Comparison of ENCODE assay signal across 25 cellular contexts in the genomic region with DNA sequence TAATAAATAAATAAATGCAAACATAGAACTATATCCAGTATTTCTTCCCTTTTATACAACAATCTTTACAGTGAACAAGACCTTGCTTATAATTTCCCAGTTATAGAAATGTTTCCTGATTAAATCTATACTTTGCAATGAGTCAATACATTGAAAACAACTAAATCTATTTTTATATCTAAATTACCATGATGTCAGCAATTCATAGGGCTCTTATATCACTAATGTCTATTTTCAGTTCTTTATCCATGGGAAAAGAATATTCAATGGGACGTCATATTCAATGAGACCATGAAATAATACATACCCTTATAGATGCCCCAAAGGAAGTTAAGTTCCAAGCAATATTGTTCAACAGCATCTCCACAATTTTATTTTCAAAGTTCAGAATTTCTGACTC.
A peak's percentile ranks its signal among the peaks of the same experiment; 100 is the strongest.
DNase-seq lines count a peak whose midpoint lies in the region; ATAC-seq, FAIRE-seq and TF ChIP-seq lines count a peak whose summit lies in the region.
"Had no signal": no experiment of that assay in that cellular context is flagged by ENCODE, and none has a peak within 500 bp of the region (broad histone marks: within the 10 kb centered on the region; RNA-seq: fewer than 3 reads in every experiment).

No MANE protein-coding gene starts in this region.

- no peak for TF ChIP-seq POLR2A in A549 (IDR thresholded peaks at IDR 0.05; ENCODE audit: low read length)
- TF ChIP-seq POLR2A in K562 (conservative IDR thresholded peaks at IDR 0.05): no peak

- H3K79me2 ChIP-seq in K562 (ENCODE audit: control insufficient read depth, insufficient read depth, low read length): no peaks in the 10 kb centered on the region

- no peaks in the 10 kb centered on the region for H3K36me3 ChIP-seq in left ventricle myocardium inferior
- no peaks in the 10 kb centered on the region for H3K36me3 ChIP-seq in K562 (ENCODE audit: control insufficient read depth, insufficient read depth, low read length)
- H3K36me3 ChIP-seq: BE2C, BLaER1 had no signal

- no peak overlapping the region for H2AFZ ChIP-seq in K562 (ENCODE audit: low read depth, low read length)

- 79% methylated on average over 1 of the region's 1 CpG for WGBS in A549 (ENCODE audit: missing lambda C conversion rate)
- WGBS in K562 (ENCODE audit: insufficient coverage, low coverage, missing lambda C conversion rate): 0% methylated on average over 1 of the region's 1 CpG

- CTCF ChIA-PET in A549 (lab: Yijun Ruan, JAX): no interaction called here
- CTCF ChIA-PET in K562 (lab: Yijun Ruan, JAX; ENCODE audit: low intra/inter-chr PET ratio): no interaction called here

- in situ Hi-C loops in K562 (cut with MboI) (no loop called here), KBM-7 (cut with MboI; ENCODE audit: low pct_unique_long_range_greater_than_20kb, low sequenced_read_pairs) (no loop called here)

- TF ChIP-seq CTCF in left ventricle myocardium inferior (IDR thresholded peaks at IDR 0.05; ENCODE audit: borderline replicate concordance) (no peak), A549 (IDR thresholded peaks at IDR 0.05) (no peak), K562 (IDR thresholded peaks at IDR 0.05 in 2 of 3, conservative IDR thresholded peaks at IDR 0.05 in 1 of 3; ENCODE audit: insufficient read depth in 2 of 3, low read depth in 1 of 3, low read length in 3 of 3) (no peak)

- H4K20me1 ChIP-seq in K562 (replicated peaks; ENCODE audit: control insufficient read depth, insufficient read depth, low read length): no peaks in the 10 kb centered on the region
- H4K20me1 ChIP-seq: BLaER1 had no signal

- intact Hi-C loops in left ventricle myocardium inferior (cut with micrococcal nuclease) (no loop called here), Right ventricle myocardium inferior (cut with DNase I) (loop anchor here (10.0 kb wide), 1 partner anchor 56 kb away; no protein-coding TSS in a partner anchor), K562 (cut with micrococcal nuclease) (no loop called here)

- H3K4me2 ChIP-seq in A549: no peak overlapping the region
- H3K4me2 ChIP-seq in K562 (ENCODE audit: insufficient read depth, low read length): no peak overlapping the region
- H3K4me2 ChIP-seq: BLaER1 had no signal

- POLR2A ChIA-PET in A549 (lab: Yijun Ruan, JAX) (no interaction called here), K562 (lab: Yijun Ruan, JAX) (no interaction called here)

- FAIRE-seq in A549 (lab: Jason Lieb, UNC) (no peak), K562 (lab: Jason Lieb, UNC) (no peak)
- FAIRE-seq: GM12878, GM12892, GM18507 had no signal

- H3K9ac ChIP-seq in K562 (ENCODE audit: insufficient read depth in 1 of 2, low read depth in 2 of 2, low read length in 2 of 2): no peak overlapping the region
- H3K9ac ChIP-seq: BLaER1 had no signal

- TF ChIP-seq EP300 in A549 (IDR thresholded peaks at IDR 0.05) (no peak), K562 (IDR thresholded peaks at IDR 0.05; ENCODE audit: low read length) (no peak)

- no peaks in the 10 kb centered on the region for H3K9me1 ChIP-seq in K562 (ENCODE audit: control insufficient read depth, insufficient read depth, low read length)

- H3K27me3 ChIP-seq in left ventricle myocardium inferior (ENCODE audit: low read depth) (no peaks in the 10 kb centered on the region), K562 (ENCODE audit: control insufficient read depth in 2 of 2, insufficient read depth in 2 of 2, low read length in 2 of 2) (no peaks in the 10 kb centered on the region)
- H3K27me3 ChIP-seq: BE2C, BLaER1 had no signal

- DNase-seq in left ventricle myocardium inferior: no peak
- DNase-seq in Right ventricle myocardium inferior (ENCODE audit: missing footprints): no peak
- no peak for DNase-seq in A549 (ENCODE audit: low read depth in 1 of 2, low spot score in 1 of 2)
- no peak for DNase-seq in K562 (ENCODE audit: extremely low read depth in 1 of 4, low spot score in 3 of 4)
- no peak for DNase-seq in activated naive CD4-positive, alpha-beta T cell treated with Interleukin-2 at 50 U/mL for 16 hours
- DNase-seq in KBM-7: no peak
- DNase-seq: ACHN; BE2C; C1 segment of cervical spinal cord; CD4-positive, alpha-beta memory T cell; CD4-positive, CD25-positive, alpha-beta regulatory T cell; CD8-positive, alpha-beta memory T cell; COR-L47; DMS 273 treated with DMSO at 0.1 percent for 48 hours; DMS153; DMS53; DMS79; DND-41; EL; GDM1 had no signal

- H3K4me3 ChIP-seq in left ventricle myocardium inferior (no peak overlapping the region), A549 (no peak overlapping the region), K562 (no peak overlapping the region)
- H3K4me3 ChIP-seq: BLaER1, GM12878 had no signal

- no peaks in the 10 kb centered on the region for H3K4me1 ChIP-seq in left ventricle myocardium inferior
- no peaks in the 10 kb centered on the region; the same call in 2 of the 3 replicates for H3K4me1 ChIP-seq in A549
- no peaks in the 10 kb centered on the region for H3K4me1 ChIP-seq in K562 (replicated peaks in 1 of 2; ENCODE audit: control insufficient read depth in 2 of 2, insufficient read depth in 2 of 2, low read length in 2 of 2)
- H3K4me1 ChIP-seq: BE2C, BLaER1 had no signal

- BruUV-seq in K562 (replicated peaks; lab: Mats Ljungman, UMichigan): no TSS peak

- H3K27ac ChIP-seq in left ventricle myocardium inferior (replicated peaks) (peak overlapping the region; percentile 20), A549 (no peak overlapping the region), K562 (ENCODE audit: extremely low read depth, low read depth, low read length) (no peak overlapping the region)
- H3K27ac ChIP-seq: 22Rv1, BLaER1 had no signal

- H3K9me3 ChIP-seq in left ventricle myocardium inferior (replicated peaks) (no peaks in the 10 kb centered on the region), A549 (no peaks in the 10 kb centered on the region), K562 (replicated peaks; ENCODE audit: control insufficient read depth, insufficient read depth, low read depth, low read length) (no peaks in the 10 kb centered on the region)
- H3K9me3 ChIP-seq: BE2C, BLaER1 had no signal

- TF ChIP-seq RAD21 in A549 (conservative IDR thresholded peaks at IDR 0.05 in 1 of 2, IDR thresholded peaks at IDR 0.05 in 1 of 2) (no peak), K562 (CRISPR knock-in tag; conservative IDR thresholded peaks at IDR 0.05 in 1 of 2, IDR thresholded peaks at IDR 0.05 in 1 of 2) (no peak)

- ATAC-seq in Right ventricle myocardium inferior (no peak), A549 (no peak), K562 (no peak)
- ATAC-seq: GM12878 had no signal

TF ChIP-seq in A549, 52 proteins besides CTCF, POLR2A, EP300 and RAD21:
- no peak for TF ChIP-seq FOSB (CRISPR knock-in tag; IDR thresholded peaks at IDR 0.05)
- TF ChIP-seq MAFK (IDR thresholded peaks at IDR 0.05; ENCODE audit: partially characterized antibody): peak; percentile 39
TF ChIP-seq in A549: peak in this region for 1.

TF ChIP-seq in K562, 482 proteins besides CTCF, POLR2A, EP300 and RAD21:
- TF ChIP-seq ZNF584 (CRISPR knock-in tag; IDR thresholded peaks at IDR 0.05; ENCODE audit: low read depth) (no peak), ZNF316 (IDR thresholded peaks at IDR 0.05) (0 out of 2 replicates have a peak, but pooled peaks have one; percentile 7)
